Comparison of ENCODE assay signal across 1 cellular context in the genomic region with DNA sequence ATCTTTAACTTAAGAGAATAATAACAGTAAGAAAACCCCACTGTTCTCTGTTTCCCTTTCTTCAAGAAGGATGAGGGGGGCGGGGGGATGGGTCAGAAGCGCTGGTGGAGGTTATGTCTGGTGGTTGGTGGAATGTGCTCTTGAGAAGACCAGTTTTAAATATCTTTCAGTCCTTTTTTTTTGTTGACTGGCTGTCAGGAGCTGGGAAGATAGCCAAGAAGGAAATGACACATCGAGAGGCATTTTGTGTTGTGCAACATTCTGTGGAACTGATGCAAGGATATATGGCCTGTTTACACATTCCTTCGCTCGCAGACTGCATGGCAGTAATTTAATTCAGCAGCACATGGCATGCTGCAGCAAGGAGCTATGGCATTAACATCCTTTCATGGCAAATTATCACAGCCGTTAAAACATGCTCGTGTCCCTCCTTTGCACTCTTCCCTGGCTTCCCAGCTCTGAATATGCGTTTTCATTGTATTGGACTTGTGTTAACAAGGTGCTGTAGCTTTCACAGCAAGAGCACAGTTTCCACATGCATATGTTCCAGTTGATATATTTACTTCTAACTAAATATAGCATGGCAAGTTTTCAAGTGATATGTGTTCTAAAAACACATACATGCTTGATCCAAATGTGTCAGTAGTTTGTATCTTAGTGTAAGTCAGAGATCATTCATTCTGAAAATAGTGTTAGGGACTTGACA.
TF ChIP-seq lines count a peak whose summit lies in the region.

No MANE protein-coding gene starts in this region.

TF ChIP-seq in HepG2, 621 proteins besides CTCF, POLR2A, EP300 and RAD21 (continued from another document and continues in another):
- TF ChIP-seq, protein P1, sequence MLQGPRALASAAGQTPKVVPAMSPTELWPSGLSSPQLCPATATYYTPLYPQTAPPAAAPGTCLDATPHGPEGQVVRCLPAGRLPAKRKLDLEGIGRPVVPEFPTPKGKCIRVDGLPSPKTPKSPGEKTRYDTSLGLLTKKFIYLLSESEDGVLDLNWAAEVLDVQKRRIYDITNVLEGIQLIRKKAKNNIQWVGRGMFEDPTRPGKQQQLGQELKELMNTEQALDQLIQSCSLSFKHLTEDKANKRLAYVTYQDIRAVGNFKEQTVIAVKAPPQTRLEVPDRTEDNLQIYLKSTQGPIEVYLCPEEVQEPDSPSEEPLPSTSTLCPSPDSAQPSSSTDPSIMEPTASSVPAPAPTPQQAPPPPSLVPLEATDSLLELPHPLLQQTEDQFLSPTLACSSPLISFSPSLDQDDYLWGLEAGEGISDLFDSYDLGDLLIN (CRISPR knock-in tag; IDR thresholded peaks at IDR 0.05; ENCODE audit: borderline replicate concordance): no peak; the same call in 1 of the 2 replicates
- TF ChIP-seq SAFB2 (CRISPR knock-in tag; IDR thresholded peaks at IDR 0.05; ENCODE audit: borderline replicate concordance, low read depth) (0 out of 2 replicates have a peak, but pooled peaks have one; percentile 78), MZF1 (CRISPR knock-in tag; IDR thresholded peaks at IDR 0.05; ENCODE audit: borderline replicate concordance) (no peak), SRY (CRISPR knock-in tag; IDR thresholded peaks at IDR 0.05) (peak; percentile 66; the same call in 1 of the 2 replicates), HOXA3 (CRISPR knock-in tag; IDR thresholded peaks at IDR 0.05) (peak; percentile 89), CCAR2 (optimal IDR thresholded peaks at IDR 0.05; ENCODE audit: low read depth, low read length) (no peak), ZNF136 (CRISPR knock-in tag; IDR thresholded peaks at IDR 0.05; ENCODE audit: low read depth) (0 out of 2 replicates have a peak, but pooled peaks have one; percentile 41), ATM (IDR thresholded peaks at IDR 0.05; ENCODE audit: borderline replicate concordance) (no peak), YY1 (IDR thresholded peaks at IDR 0.05; ENCODE audit: insufficient read depth, insufficient replicate concordance, low read depth, low read length) (no peak), HCFC1 (IDR thresholded peaks at IDR 0.05; ENCODE audit: low read depth, low read length) (no peak), ZFY (CRISPR knock-in tag; IDR thresholded peaks at IDR 0.05) (peak; percentile 70), ZNF790 (CRISPR knock-in tag; IDR thresholded peaks at IDR 0.05; ENCODE audit: borderline replicate concordance) (peak; percentile 45; the same call in 1 of the 2 replicates), ZNF451 (CRISPR knock-in tag; IDR thresholded peaks at IDR 0.05) (peak; percentile 65; the same call in 1 of the 2 replicates), ZSCAN30 (CRISPR knock-in tag; IDR thresholded peaks at IDR 0.05) (no peak), ZNF615 (CRISPR knock-in tag; IDR thresholded peaks at IDR 0.05; ENCODE audit: borderline replicate concordance) (no peak), REL (CRISPR knock-in tag; conservative IDR thresholded peaks at IDR 0.05) (no peak), GABPB1 (CRISPR knock-in tag; IDR thresholded peaks at IDR 0.05) (peak; percentile 85), FOXO1 (CRISPR knock-in tag; IDR thresholded peaks at IDR 0.05) (peak; percentile 100), ELF1 (CRISPR knock-in tag; IDR thresholded peaks at IDR 0.05) (peak; percentile 70), ZMYM2 (CRISPR knock-in tag; IDR thresholded peaks at IDR 0.05) (no peak), ZNF552 (CRISPR knock-in tag; IDR thresholded peaks at IDR 0.05; ENCODE audit: borderline replicate concordance) (no peak), FIP1L1 (IDR thresholded peaks at IDR 0.05; ENCODE audit: borderline replicate concordance, insufficient read depth, low read depth, low read length) (no peak), DNMT1 (CRISPR knock-in tag; IDR thresholded peaks at IDR 0.05) (no peak), EZH2 (conservative IDR thresholded peaks at IDR 0.05; ENCODE audit: low read depth, low read length) (no peak), MAZ (IDR thresholded peaks at IDR 0.05; ENCODE audit: borderline replicate concordance, low read depth, low read length) (no peak), MAZ (CRISPR knock-in tag; IDR thresholded peaks at IDR 0.05; ENCODE audit: low read depth) (no peak), ZNF652 (CRISPR knock-in tag; IDR thresholded peaks at IDR 0.05; ENCODE audit: borderline replicate concordance, low read depth) (peak; percentile 62), SIN3B (IDR thresholded peaks at IDR 0.05; ENCODE audit: low read length) (0 out of 2 replicates have a peak, but pooled peaks have one; percentile 31), ZFP62 (CRISPR knock-in tag; IDR thresholded peaks at IDR 0.05) (no peak; the same call in 1 of the 2 replicates), ERF (CRISPR knock-in tag; IDR thresholded peaks at IDR 0.05) (peak; percentile 98), ARNT (IDR thresholded peaks at IDR 0.05) (no peak), ZSCAN25 (CRISPR knock-in tag; IDR thresholded peaks at IDR 0.05) (peak; percentile 18; the same call in 1 of the 2 replicates), ZNF614 (CRISPR knock-in tag; IDR thresholded peaks at IDR 0.05; ENCODE audit: borderline replicate concordance) (peak; percentile 96), JUNB (CRISPR knock-in tag; IDR thresholded peaks at IDR 0.05; ENCODE audit: borderline replicate concordance) (peak; percentile 98), CBX2 (IDR thresholded peaks at IDR 0.05; ENCODE audit: low read depth, low read length) (no peak; the same call in 1 of the 2 replicates), CBX2 (CRISPR knock-in tag; IDR thresholded peaks at IDR 0.05; ENCODE audit: low read depth) (peak; percentile 97; the same call in 1 of the 2 replicates), ZNF546 (CRISPR knock-in tag; conservative IDR thresholded peaks at IDR 0.05) (no peak), SMARCE1 (IDR thresholded peaks at IDR 0.05; ENCODE audit: borderline replicate concordance) (peak; percentile 89; the same call in 1 of the 2 replicates), NFRKB (IDR thresholded peaks at IDR 0.05) (no peak), ZNF441 (CRISPR knock-in tag; IDR thresholded peaks at IDR 0.05; ENCODE audit: borderline replicate concordance) (peak; percentile 90)
- TF ChIP-seq, protein P2, sequence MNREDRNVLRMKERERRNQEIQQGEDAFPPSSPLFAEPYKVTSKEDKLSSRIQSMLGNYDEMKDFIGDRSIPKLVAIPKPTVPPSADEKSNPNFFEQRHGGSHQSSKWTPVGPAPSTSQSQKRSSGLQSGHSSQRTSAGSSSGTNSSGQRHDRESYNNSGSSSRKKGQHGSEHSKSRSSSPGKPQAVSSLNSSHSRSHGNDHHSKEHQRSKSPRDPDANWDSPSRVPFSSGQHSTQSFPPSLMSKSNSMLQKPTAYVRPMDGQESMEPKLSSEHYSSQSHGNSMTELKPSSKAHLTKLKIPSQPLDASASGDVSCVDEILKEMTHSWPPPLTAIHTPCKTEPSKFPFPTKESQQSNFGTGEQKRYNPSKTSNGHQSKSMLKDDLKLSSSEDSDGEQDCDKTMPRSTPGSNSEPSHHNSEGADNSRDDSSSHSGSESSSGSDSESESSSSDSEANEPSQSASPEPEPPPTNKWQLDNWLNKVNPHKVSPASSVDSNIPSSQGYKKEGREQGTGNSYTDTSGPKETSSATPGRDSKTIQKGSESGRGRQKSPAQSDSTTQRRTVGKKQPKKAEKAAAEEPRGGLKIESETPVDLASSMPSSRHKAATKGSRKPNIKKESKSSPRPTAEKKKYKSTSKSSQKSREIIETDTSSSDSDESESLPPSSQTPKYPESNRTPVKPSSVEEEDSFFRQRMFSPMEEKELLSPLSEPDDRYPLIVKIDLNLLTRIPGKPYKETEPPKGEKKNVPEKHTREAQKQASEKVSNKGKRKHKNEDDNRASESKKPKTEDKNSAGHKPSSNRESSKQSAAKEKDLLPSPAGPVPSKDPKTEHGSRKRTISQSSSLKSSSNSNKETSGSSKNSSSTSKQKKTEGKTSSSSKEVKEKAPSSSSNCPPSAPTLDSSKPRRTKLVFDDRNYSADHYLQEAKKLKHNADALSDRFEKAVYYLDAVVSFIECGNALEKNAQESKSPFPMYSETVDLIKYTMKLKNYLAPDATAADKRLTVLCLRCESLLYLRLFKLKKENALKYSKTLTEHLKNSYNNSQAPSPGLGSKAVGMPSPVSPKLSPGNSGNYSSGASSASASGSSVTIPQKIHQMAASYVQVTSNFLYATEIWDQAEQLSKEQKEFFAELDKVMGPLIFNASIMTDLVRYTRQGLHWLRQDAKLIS (CRISPR knock-in tag; IDR thresholded peaks at IDR 0.05): no peak
- TF ChIP-seq, protein P3, sequence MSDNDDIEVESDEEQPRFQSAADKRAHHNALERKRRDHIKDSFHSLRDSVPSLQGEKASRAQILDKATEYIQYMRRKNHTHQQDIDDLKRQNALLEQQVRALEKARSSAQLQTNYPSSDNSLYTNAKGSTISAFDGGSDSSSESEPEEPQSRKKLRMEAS (IDR thresholded peaks at IDR 0.05): peak; percentile 98
- TF ChIP-seq, protein P4, sequence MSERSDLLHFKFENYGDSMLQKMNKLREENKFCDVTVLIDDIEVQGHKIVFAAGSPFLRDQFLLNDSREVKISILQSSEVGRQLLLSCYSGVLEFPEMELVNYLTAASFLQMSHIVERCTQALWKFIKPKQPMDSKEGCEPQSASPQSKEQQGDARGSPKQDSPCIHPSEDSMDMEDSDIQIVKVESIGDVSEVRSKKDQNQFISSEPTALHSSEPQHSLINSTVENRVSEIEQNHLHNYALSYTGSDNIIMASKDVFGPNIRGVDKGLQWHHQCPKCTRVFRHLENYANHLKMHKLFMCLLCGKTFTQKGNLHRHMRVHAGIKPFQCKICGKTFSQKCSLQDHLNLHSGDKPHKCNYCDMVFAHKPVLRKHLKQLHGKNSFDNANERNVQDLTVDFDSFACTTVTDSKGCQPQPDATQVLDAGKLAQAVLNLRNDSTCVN (CRISPR knock-in tag; IDR thresholded peaks at IDR 0.05; ENCODE audit: borderline replicate concordance): peak; percentile 73; the same call in 1 of the 2 replicates
- TF ChIP-seq, protein P5, sequence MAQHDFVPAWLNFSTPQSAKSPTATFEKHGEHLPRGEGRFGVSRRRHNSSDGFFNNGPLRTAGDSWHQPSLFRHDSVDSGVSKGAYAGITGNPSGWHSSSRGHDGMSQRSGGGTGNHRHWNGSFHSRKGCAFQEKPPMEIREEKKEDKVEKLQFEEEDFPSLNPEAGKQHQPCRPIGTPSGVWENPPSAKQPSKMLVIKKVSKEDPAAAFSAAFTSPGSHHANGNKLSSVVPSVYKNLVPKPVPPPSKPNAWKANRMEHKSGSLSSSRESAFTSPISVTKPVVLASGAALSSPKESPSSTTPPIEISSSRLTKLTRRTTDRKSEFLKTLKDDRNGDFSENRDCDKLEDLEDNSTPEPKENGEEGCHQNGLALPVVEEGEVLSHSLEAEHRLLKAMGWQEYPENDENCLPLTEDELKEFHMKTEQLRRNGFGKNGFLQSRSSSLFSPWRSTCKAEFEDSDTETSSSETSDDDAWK (CRISPR knock-in tag; IDR thresholded peaks at IDR 0.05): no peak
- TF ChIP-seq, protein P6, sequence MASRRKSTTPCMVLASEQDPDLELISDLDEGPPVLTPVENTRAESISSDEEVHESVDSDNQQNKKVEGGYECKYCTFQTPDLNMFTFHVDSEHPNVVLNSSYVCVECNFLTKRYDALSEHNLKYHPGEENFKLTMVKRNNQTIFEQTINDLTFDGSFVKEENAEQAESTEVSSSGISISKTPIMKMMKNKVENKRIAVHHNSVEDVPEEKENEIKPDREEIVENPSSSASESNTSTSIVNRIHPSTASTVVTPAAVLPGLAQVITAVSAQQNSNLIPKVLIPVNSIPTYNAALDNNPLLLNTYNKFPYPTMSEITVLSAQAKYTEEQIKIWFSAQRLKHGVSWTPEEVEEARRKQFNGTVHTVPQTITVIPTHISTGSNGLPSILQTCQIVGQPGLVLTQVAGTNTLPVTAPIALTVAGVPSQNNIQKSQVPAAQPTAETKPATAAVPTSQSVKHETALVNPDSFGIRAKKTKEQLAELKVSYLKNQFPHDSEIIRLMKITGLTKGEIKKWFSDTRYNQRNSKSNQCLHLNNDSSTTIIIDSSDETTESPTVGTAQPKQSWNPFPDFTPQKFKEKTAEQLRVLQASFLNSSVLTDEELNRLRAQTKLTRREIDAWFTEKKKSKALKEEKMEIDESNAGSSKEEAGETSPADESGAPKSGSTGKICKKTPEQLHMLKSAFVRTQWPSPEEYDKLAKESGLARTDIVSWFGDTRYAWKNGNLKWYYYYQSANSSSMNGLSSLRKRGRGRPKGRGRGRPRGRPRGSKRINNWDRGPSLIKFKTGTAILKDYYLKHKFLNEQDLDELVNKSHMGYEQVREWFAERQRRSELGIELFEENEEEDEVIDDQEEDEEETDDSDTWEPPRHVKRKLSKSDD (CRISPR knock-in tag; IDR thresholded peaks at IDR 0.05; ENCODE audit: low read depth): peak; percentile 50; the same call in 1 of the 2 replicates
- TF ChIP-seq, protein P7, sequence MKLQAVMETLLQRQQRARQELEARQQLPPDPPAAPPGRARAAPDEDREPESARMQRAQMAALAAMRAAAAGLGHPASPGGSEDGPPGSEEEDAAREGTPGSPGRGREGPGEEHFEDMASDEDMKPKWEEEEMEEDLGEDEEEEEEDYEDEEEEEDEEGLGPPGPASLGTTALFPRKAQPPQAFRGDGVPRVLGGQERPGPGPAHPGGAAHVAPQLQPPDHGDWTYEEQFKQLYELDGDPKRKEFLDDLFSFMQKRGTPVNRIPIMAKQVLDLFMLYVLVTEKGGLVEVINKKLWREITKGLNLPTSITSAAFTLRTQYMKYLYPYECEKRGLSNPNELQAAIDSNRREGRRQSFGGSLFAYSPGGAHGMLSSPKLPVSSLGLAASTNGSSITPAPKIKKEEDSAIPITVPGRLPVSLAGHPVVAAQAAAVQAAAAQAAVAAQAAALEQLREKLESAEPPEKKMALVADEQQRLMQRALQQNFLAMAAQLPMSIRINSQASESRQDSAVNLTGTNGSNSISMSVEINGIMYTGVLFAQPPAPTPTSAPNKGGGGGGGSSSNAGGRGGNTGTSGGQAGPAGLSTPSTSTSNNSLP (IDR thresholded peaks at IDR 0.05; ENCODE audit: low read depth, low read length): peak; percentile 97
- TF ChIP-seq, protein P8, sequence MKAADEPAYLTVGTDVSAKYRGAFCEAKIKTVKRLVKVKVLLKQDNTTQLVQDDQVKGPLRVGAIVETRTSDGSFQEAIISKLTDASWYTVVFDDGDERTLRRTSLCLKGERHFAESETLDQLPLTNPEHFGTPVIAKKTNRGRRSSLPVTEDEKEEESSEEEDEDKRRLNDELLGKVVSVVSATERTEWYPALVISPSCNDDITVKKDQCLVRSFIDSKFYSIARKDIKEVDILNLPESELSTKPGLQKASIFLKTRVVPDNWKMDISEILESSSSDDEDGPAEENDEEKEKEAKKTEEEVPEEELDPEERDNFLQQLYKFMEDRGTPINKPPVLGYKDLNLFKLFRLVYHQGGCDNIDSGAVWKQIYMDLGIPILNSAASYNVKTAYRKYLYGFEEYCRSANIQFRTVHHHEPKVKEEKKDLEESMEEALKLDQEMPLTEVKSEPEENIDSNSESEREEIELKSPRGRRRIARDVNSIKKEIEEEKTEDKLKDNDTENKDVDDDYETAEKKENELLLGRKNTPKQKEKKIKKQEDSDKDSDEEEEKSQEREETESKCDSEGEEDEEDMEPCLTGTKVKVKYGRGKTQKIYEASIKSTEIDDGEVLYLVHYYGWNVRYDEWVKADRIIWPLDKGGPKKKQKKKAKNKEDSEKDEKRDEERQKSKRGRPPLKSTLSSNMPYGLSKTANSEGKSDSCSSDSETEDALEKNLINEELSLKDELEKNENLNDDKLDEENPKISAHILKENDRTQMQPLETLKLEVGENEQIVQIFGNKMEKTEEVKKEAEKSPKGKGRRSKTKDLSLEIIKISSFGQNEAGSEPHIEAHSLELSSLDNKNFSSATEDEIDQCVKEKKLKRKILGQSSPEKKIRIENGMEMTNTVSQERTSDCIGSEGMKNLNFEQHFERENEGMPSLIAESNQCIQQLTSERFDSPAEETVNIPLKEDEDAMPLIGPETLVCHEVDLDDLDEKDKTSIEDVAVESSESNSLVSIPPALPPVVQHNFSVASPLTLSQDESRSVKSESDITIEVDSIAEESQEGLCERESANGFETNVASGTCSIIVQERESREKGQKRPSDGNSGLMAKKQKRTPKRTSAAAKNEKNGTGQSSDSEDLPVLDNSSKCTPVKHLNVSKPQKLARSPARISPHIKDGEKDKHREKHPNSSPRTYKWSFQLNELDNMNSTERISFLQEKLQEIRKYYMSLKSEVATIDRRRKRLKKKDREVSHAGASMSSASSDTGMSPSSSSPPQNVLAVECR (CRISPR knock-in tag; IDR thresholded peaks at IDR 0.05; ENCODE audit: borderline replicate concordance): peak; percentile 78; the same call in 1 of the 2 replicates
